Comparison of ENCODE assay signal across 8 cellular contexts in the genomic region with DNA sequence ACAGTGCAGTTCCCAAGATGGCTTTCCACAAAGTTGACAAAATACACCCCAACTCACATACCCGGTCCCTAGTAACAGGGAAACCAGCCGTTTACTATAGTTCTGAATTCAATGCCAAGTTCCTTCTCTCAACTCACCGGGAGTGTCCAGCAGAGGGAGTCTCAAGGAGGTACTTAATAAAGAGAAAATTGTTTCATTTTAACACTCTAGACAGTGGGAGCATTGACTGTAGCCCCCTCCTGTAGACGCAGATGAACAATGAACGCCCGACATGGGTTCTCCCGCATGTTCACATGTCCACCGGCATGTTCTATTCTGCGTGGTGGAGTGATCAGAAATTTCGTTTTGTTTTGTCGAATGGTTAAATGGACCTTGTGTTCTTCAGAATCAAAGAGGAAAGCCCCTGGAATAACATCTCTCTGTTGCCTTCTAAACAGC. TPM values are rescaled to one million over a fixed set of nuclear protein-coding genes. Genes with fewer than 3 reads are reported as not detected.
A peak's percentile ranks its signal among the peaks of the same experiment; 100 is the strongest.
DNase-seq lines count a peak whose midpoint lies in the region; ATAC-seq, FAIRE-seq and TF ChIP-seq lines count a peak whose summit lies in the region.

No MANE protein-coding gene starts in this region.

- H3K4me1 ChIP-seq in smooth muscle cell (ENCODE audit: low read depth), result peaks cover 11% of the 10 kb centered on the region

- no peaks in the 10 kb centered on the region for H3K27me3 ChIP-seq in smooth muscle cell (ENCODE audit: low read depth)

- peaks cover 43% of the 10 kb centered on the region for H4K20me1 ChIP-seq in smooth muscle cell (ENCODE audit: low read depth)

- peaks cover 39% of the 10 kb centered on the region for H3K79me2 ChIP-seq in smooth muscle cell (ENCODE audit: low read depth)

- H3K36me3 ChIP-seq in smooth muscle cell (ENCODE audit: low read depth), result no peaks in the 10 kb centered on the region

- H3K9ac ChIP-seq in smooth muscle cell (ENCODE audit: low read depth), result peak overlapping the region; percentile 91

- H3K27ac ChIP-seq in caudate nucleus (ENCODE audit: low read depth, low read length), result peak overlapping the region; percentile 95
- peak overlapping the region; percentile 91 for H3K27ac ChIP-seq in smooth muscle cell (ENCODE audit: low read depth)

- TF ChIP-seq CTCF in smooth muscle cell (IDR thresholded peaks at IDR 0.05; ENCODE audit: borderline replicate concordance, insufficient read depth, poor library complexity, severe bottlenecking), result peak; percentile 66

- peak overlapping the region; percentile 90 for H3K4me2 ChIP-seq in smooth muscle cell

- FAIRE-seq in islet of Langerhans (lab: Jason Lieb, UNC), result peak; percentile 77

- WGBS in smooth muscle cell (ENCODE audit: low lambda C conversion rate), result 42% methylated on average over 11 of the region's 11 CpGs

- no peaks in the 10 kb centered on the region for H3K9me3 ChIP-seq in smooth muscle cell (replicated peaks; ENCODE audit: low read depth)

- H3K4me3 ChIP-seq in smooth muscle cell, result peak overlapping the region; percentile 75

- H3F3A ChIP-seq in smooth muscle cell (ENCODE audit: low read depth), result peaks cover 23% of the 10 kb centered on the region

- peak; percentile 93 for DNase-seq in COLO829 (ENCODE audit: low spot score)
- DNase-seq in NCI-H2029 treated with DMSO at 0.1 percent for 48 hours (lab: John Stamatoyannopoulos, UW), result peak; percentile 55
- DNase-seq in UCSD-AML1 (lab: John Stamatoyannopoulos, UW; ENCODE audit: unreplicated experiment), result peak; percentile 30
- DNase-seq in caudate nucleus (lab: John Stamatoyannopoulos, UW), result peak in 46 of 61 donors; percentile 9 to 72 (median 43)
- no peak for DNase-seq in smooth muscle cell (lab: John Stamatoyannopoulos, UW; ENCODE audit: unreplicated experiment)

- H2AFZ ChIP-seq in smooth muscle cell (ENCODE audit: low read depth), result no peak overlapping the region

- ATAC-seq in GM21619 (IDR thresholded peaks at IDR 0.05; ENCODE audit: unreplicated experiment) (peak; percentile 33), GM19324 (IDR thresholded peaks at IDR 0.05; ENCODE audit: low FRiP score, unreplicated experiment) (no peak)

RNA-seq across cellular contexts. Expression of a gene that starts 1.9 kb away (rescaled TPM):
- total RNA-seq in smooth muscle cell, result 7.2 and 11.2 TPM in 2 replicates
- polyA plus RNA-seq in smooth muscle cell, result 3.0 and 7.3 TPM in 2 replicates

RNA-seq across cellular contexts. Expression of a gene that starts 53.2 kb away (rescaled TPM):
- total RNA-seq in smooth muscle cell, result not detected in 2 replicates
- 0.27 and 0.51 TPM in 2 replicates for polyA plus RNA-seq in smooth muscle cell
